13 cellular contexts compared by ENCODE assay signal in the genomic region with DNA sequence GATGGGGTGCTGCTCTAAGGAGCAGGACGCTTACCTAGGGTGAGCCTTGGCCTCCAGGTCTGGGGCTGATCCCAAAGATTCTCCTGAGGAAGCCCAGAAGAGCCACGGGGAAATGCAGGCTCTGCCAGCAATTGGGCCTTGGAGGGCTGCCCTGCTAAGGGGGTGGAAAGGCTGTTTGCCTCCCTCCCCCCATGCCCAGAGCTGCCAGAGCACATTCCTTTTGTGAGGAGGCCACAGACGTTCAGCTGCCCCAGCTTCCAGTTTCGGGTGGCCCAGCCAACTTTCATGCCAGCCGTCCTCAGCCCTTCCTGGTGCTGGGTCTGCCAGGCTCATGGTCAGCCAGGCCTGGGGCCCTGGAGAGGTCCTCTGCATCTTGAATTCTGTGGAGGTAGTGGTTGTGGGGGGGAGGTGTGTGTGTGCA. TPM values are rescaled to one million over a fixed set of nuclear protein-coding genes. Genes with fewer than 3 reads are reported as not detected.
DNase-seq lines count a peak whose midpoint lies in the region; ATAC-seq and TF ChIP-seq lines count a peak whose summit lies in the region.
"Had no signal": no experiment of that assay in that cellular context is flagged by ENCODE, and none has a peak within 500 bp of the region (broad histone marks: within the 10 kb centered on the region; RNA-seq: fewer than 3 reads in every experiment).

No MANE protein-coding gene starts in this region.

- H2AFZ ChIP-seq in mesenchymal stem cell (ENCODE audit: low read depth, low read length) = no peak overlapping the region
- H2AFZ ChIP-seq in hepatocyte = no peak overlapping the region

- WGBS in mesenchymal stem cell = 81% methylated on average over 5 of the region's 5 CpGs
- WGBS in thyroid gland, 2 donors = 10 to 47% methylated on average over 2 to 4 of the region's 5 CpGs
- WGBS in hepatocyte (ENCODE audit: low lambda C conversion rate, missing lambda C conversion rate) = 84% methylated on average over 5 of the region's 5 CpGs

- no peaks in the 10 kb centered on the region for H3K79me1 ChIP-seq in mesenchymal stem cell (replicated peaks; ENCODE audit: low read length, poor library complexity, severe bottlenecking)

- peak overlapping the region; percentile 12 for H2AK5ac ChIP-seq in mesenchymal stem cell (ENCODE audit: low read length, severe bottlenecking)

- CTCF ChIA-PET in activated CD8-positive, alpha-beta T cell treated with anti-CD3 and anti-CD28 coated beads, Interleukin-2, amount 10 ng/mL, durations not matched to agents 7 days and 5 days (lab: Charles Lee) = no interaction called here
- CTCF ChIA-PET in activated CD8-positive, alpha-beta T cell treated with anti-CD3 and anti-CD28 coated beads for 36 hours (lab: Charles Lee) = interaction anchor here (3.1 kb wide), 1 partner anchor 30 kb away, joined by 14 read pairs; no protein-coding TSS in a partner anchor

- peaks cover 94% of the 10 kb centered on the region for H3K4me1 Mint-ChIP-seq in activated CD8-positive, alpha-beta T cell treated with anti-CD3 and anti-CD28 coated beads, Interleukin-2, amount 10 ng/mL, durations not matched to agents 7 days and 5 days (ENCODE audit: low read depth)
- H3K4me1 Mint-ChIP-seq in activated CD8-positive, alpha-beta T cell treated with anti-CD3 and anti-CD28 coated beads for 36 hours (ENCODE audit: low read depth) = peaks cover 26% of the 10 kb centered on the region
- peaks cover 37% of the 10 kb centered on the region for H3K4me1 Mint-ChIP-seq in type B pancreatic cell (ENCODE audit: unreplicated experiment)

- H3K27ac ChIP-seq in caudate nucleus (ENCODE audit: low read depth, low read length) = no peak overlapping the region
- H3K27ac ChIP-seq in mesenchymal stem cell (ENCODE audit: low read length, poor library complexity, severe bottlenecking) = no peak overlapping the region
- H3K27ac ChIP-seq in thyroid gland = peak overlapping the region; percentile 94 to 100 (median 99)
- H3K27ac ChIP-seq in hepatocyte = no peak overlapping the region
- H3K27ac ChIP-seq: testis had no signal

- H3K9me2 ChIP-seq in hepatocyte (replicated peaks; ENCODE audit: insufficient read depth) = no peaks in the 10 kb centered on the region

- H4K8ac ChIP-seq in mesenchymal stem cell (ENCODE audit: low read length) = no peak overlapping the region

- no peak for DNase-seq in activated CD8-positive, alpha-beta T cell treated with anti-CD3 and anti-CD28 coated beads, Interleukin-2, amount 10 ng/mL, durations not matched to agents 7 days and 5 days
- no peak for DNase-seq in activated CD8-positive, alpha-beta T cell treated with anti-CD3 and anti-CD28 coated beads for 36 hours
- peak in 42 of 61 donors; percentile 1 to 78 (median 28) for DNase-seq in caudate nucleus (lab: John Stamatoyannopoulos, UW)
- no peak for DNase-seq in mesenchymal stem cell
- DNase-seq in thyroid gland = peak; percentile 98 to 99
- DNase-seq in hepatocyte (ENCODE audit: low spot score) = no peak
- no peak for DNase-seq in type B pancreatic cell (ENCODE audit: extremely low spot score, unreplicated experiment)
- DNase-seq in SK-N-DZ (ENCODE audit: low spot score) = no peak
- DNase-seq: activated T-cell treated with anti-CD3 and anti-CD28 coated beads, Interleukin-2, amount 50 U/mL, for 72 hours; MV-4-11; testis had no signal

- H2BK5ac ChIP-seq in mesenchymal stem cell (ENCODE audit: low read depth, low read length, poor library complexity, severe bottlenecking) = no peak overlapping the region

- no peaks in the 10 kb centered on the region for H3K79me2 ChIP-seq in hepatocyte

- TF ChIP-seq POLR2A in thyroid gland (IDR thresholded peaks at IDR 0.05) = peak in 1 of 2 donors; percentile 74

- H3K27me3 ChIP-seq in mesenchymal stem cell (ENCODE audit: control insufficient read depth in 1 of 2, insufficient read depth in 1 of 2, low read length in 2 of 2) (peaks cover 0 to 46% of the 10 kb centered on the region in 2 experiments), thyroid gland (no peaks in the 10 kb centered on the region), hepatocyte (peaks cover 8% of the 10 kb centered on the region)
- H3K27me3 ChIP-seq: testis had no signal

- POLR2A ChIA-PET in activated CD8-positive, alpha-beta T cell treated with anti-CD3 and anti-CD28 coated beads, Interleukin-2, amount 10 ng/mL, durations not matched to agents 7 days and 5 days (lab: Charles Lee) = no interaction called here
- POLR2A ChIA-PET in activated CD8-positive, alpha-beta T cell treated with anti-CD3 and anti-CD28 coated beads for 36 hours (lab: Charles Lee) = no interaction called here

- H3K9me3 ChIP-seq in mesenchymal stem cell (ENCODE audit: control insufficient read depth, low read length) (no peaks in the 10 kb centered on the region), thyroid gland (no peaks in the 10 kb centered on the region), hepatocyte (ENCODE audit: low read depth) (no peaks in the 10 kb centered on the region)
- H3K9me3 ChIP-seq: testis had no signal

- no peaks in the 10 kb centered on the region for H3K9me3 Mint-ChIP-seq in activated CD8-positive, alpha-beta T cell treated with anti-CD3 and anti-CD28 coated beads, Interleukin-2, amount 10 ng/mL, durations not matched to agents 7 days and 5 days (ENCODE audit: insufficient read depth)
- H3K9me3 Mint-ChIP-seq in activated CD8-positive, alpha-beta T cell treated with anti-CD3 and anti-CD28 coated beads for 36 hours = no peaks in the 10 kb centered on the region
- H3K9me3 Mint-ChIP-seq in type B pancreatic cell = no peaks in the 10 kb centered on the region
- H3K9me3 Mint-ChIP-seq: activated T-cell treated with anti-CD3 and anti-CD28 coated beads, Interleukin-2, amount 50 U/mL, for 72 hours; dendritic cell treated with granulocyte-macrophage colony-stimulating factor and Interleukin-4, amounts not matched to agents 40 ng/mL and 50 ng/mL, for 4 days; natural killer cell treated with Interleukin-12 subunit alpha and Interleukin-12 subunit beta and Interleukin-15 and Interleukin-18, amount 100 ng/mL, for 72 hours had no signal

- peaks cover 25% of the 10 kb centered on the region for H3K36me3 Mint-ChIP-seq in activated CD8-positive, alpha-beta T cell treated with anti-CD3 and anti-CD28 coated beads, Interleukin-2, amount 10 ng/mL, durations not matched to agents 7 days and 5 days (ENCODE audit: low read depth)
- H3K36me3 Mint-ChIP-seq in activated CD8-positive, alpha-beta T cell treated with anti-CD3 and anti-CD28 coated beads for 36 hours (ENCODE audit: low read depth) = no peaks in the 10 kb centered on the region
- peaks cover 3% of the 10 kb centered on the region for H3K36me3 Mint-ChIP-seq in type B pancreatic cell
- H3K36me3 Mint-ChIP-seq: natural killer cell treated with Interleukin-12 subunit alpha and Interleukin-12 subunit beta and Interleukin-15 and Interleukin-18, amount 100 ng/mL, for 72 hours had no signal

- no peak overlapping the region for H2BK12ac ChIP-seq in mesenchymal stem cell (ENCODE audit: low read length in 2 of 2)

- no peaks in the 10 kb centered on the region for H4K20me1 ChIP-seq in hepatocyte (ENCODE audit: insufficient read depth, poor library complexity, severe bottlenecking)

- no peak overlapping the region for H3K4me3 ChIP-seq in mesenchymal stem cell (ENCODE audit: insufficient read depth in 1 of 2, low read depth in 1 of 2, low read length in 2 of 2)
- no peak overlapping the region for H3K4me3 ChIP-seq in thyroid gland (replicated peaks in 1 of 3)
- H3K4me3 ChIP-seq in hepatocyte = no peak overlapping the region
- H3K4me3 ChIP-seq: testis had no signal

- no peak overlapping the region for H3K4ac ChIP-seq in mesenchymal stem cell (ENCODE audit: low read depth in 1 of 2, low read length in 2 of 2)

- H3K14ac ChIP-seq in mesenchymal stem cell (ENCODE audit: low read length in 2 of 2) = no peak overlapping the region

- H3K27me3 Mint-ChIP-seq in activated CD8-positive, alpha-beta T cell treated with anti-CD3 and anti-CD28 coated beads, Interleukin-2, amount 10 ng/mL, durations not matched to agents 7 days and 5 days (ENCODE audit: low read depth) = peaks cover 7% of the 10 kb centered on the region
- peaks cover 20% of the 10 kb centered on the region for H3K27me3 Mint-ChIP-seq in activated CD8-positive, alpha-beta T cell treated with anti-CD3 and anti-CD28 coated beads for 36 hours
- H3K27me3 Mint-ChIP-seq in type B pancreatic cell = peaks cover 46% of the 10 kb centered on the region

- peak overlapping the region; percentile 77 for H3K27ac Mint-ChIP-seq in activated CD8-positive, alpha-beta T cell treated with anti-CD3 and anti-CD28 coated beads, Interleukin-2, amount 10 ng/mL, durations not matched to agents 7 days and 5 days
- no peak overlapping the region for H3K27ac Mint-ChIP-seq in activated CD8-positive, alpha-beta T cell treated with anti-CD3 and anti-CD28 coated beads for 36 hours
- no peak overlapping the region for H3K27ac Mint-ChIP-seq in type B pancreatic cell
- H3K27ac Mint-ChIP-seq: activated T-cell treated with anti-CD3 and anti-CD28 coated beads, Interleukin-2, amount 50 U/mL, for 72 hours; dendritic cell treated with granulocyte-macrophage colony-stimulating factor and Interleukin-4, amounts not matched to agents 40 ng/mL and 50 ng/mL, for 4 days had no signal

- H2BK120ac ChIP-seq in mesenchymal stem cell (ENCODE audit: low read depth, low read length) = no peak overlapping the region

- H3K36me3 ChIP-seq in mesenchymal stem cell (ENCODE audit: control insufficient read depth in 1 of 2, insufficient read depth in 2 of 2, low read depth in 1 of 2, low read length in 2 of 2) = no peaks in the 10 kb centered on the region
- no peaks in the 10 kb centered on the region for H3K36me3 ChIP-seq in thyroid gland
- H3K36me3 ChIP-seq in hepatocyte (replicated peaks; ENCODE audit: insufficient read depth, low read depth) = no peaks in the 10 kb centered on the region

- intact Hi-C loops in activated CD8-positive, alpha-beta T cell treated with anti-CD3 and anti-CD28 coated beads for 36 hours (cut with micrococcal nuclease) = no loop called here
- intact Hi-C loops in thyroid gland (cut with DNase I) = no loop called here

- H3K4me2 ChIP-seq in mesenchymal stem cell (ENCODE audit: low read length, poor library complexity, severe bottlenecking) = no peak overlapping the region
- no peak overlapping the region for H3K4me2 ChIP-seq in hepatocyte

- ATAC-seq in activated CD8-positive, alpha-beta T cell treated with anti-CD3 and anti-CD28 coated beads, Interleukin-2, amount 10 ng/mL, durations not matched to agents 7 days and 5 days = no peak
- no peak for ATAC-seq in activated CD8-positive, alpha-beta T cell treated with anti-CD3 and anti-CD28 coated beads for 36 hours
- ATAC-seq: activated T-cell treated with anti-CD3 and anti-CD28 coated beads, Interleukin-2, amount 50 U/mL, for 72 hours; natural killer cell treated with Interleukin-12 subunit alpha and Interleukin-12 subunit beta and Interleukin-15 and Interleukin-18, amount 100 ng/mL, for 72 hours had no signal

- H3K4me3 Mint-ChIP-seq in activated CD8-positive, alpha-beta T cell treated with anti-CD3 and anti-CD28 coated beads, Interleukin-2, amount 10 ng/mL, durations not matched to agents 7 days and 5 days = no peak overlapping the region
- H3K4me3 Mint-ChIP-seq in activated CD8-positive, alpha-beta T cell treated with anti-CD3 and anti-CD28 coated beads for 36 hours = no peak overlapping the region
- H3K4me3 Mint-ChIP-seq in type B pancreatic cell = no peak overlapping the region
- H3K4me3 Mint-ChIP-seq: activated T-cell treated with anti-CD3 and anti-CD28 coated beads, Interleukin-2, amount 50 U/mL, for 72 hours; dendritic cell treated with granulocyte-macrophage colony-stimulating factor and Interleukin-4, amounts not matched to agents 40 ng/mL and 50 ng/mL, for 4 days; natural killer cell treated with Interleukin-12 subunit alpha and Interleukin-12 subunit beta and Interleukin-15 and Interleukin-18, amount 100 ng/mL, for 72 hours had no signal

- H3K18ac ChIP-seq in mesenchymal stem cell (ENCODE audit: low read depth in 1 of 2, low read length in 2 of 2) = no peak overlapping the region

- H3K9ac ChIP-seq in mesenchymal stem cell (ENCODE audit: low read length) = no peak overlapping the region

- no peak overlapping the region for H2BK15ac ChIP-seq in mesenchymal stem cell (ENCODE audit: low read depth, poor library complexity, severe bottlenecking)

- no peak overlapping the region for H4K91ac ChIP-seq in mesenchymal stem cell (ENCODE audit: low read length)

- no peak overlapping the region for H3K23ac ChIP-seq in mesenchymal stem cell (ENCODE audit: low read length in 2 of 2)

- TF ChIP-seq CTCF in activated CD8-positive, alpha-beta T cell treated with anti-CD3 and anti-CD28 coated beads for 36 hours (IDR thresholded peaks at IDR 0.05) = no peak
- TF ChIP-seq CTCF in thyroid gland (IDR thresholded peaks at IDR 0.05) (no peak), hepatocyte (IDR thresholded peaks at IDR 0.05; ENCODE audit: poor library complexity) (no peak), type B pancreatic cell (conservative IDR thresholded peaks at IDR 0.05) (no peak)

- H3K4me1 ChIP-seq in mesenchymal stem cell (ENCODE audit: control insufficient read depth, insufficient read depth, low read depth, low read length) (peaks cover 61% of the 10 kb centered on the region), thyroid gland (peaks cover 55 to 61% of the 10 kb centered on the region in 2 donors), hepatocyte (ENCODE audit: insufficient read depth) (peaks cover 21% of the 10 kb centered on the region)
- H3K4me1 ChIP-seq: testis had no signal

RNA-seq across cellular contexts. Expression of a gene that starts 16.0 kb away (rescaled TPM):
- 10 to 100 TPM; 14.4 to 14.7 TPM for total RNA-seq in activated CD8-positive, alpha-beta T cell treated with anti-CD3 and anti-CD28 coated beads, Interleukin-2, amount 10 ng/mL, durations not matched to agents 7 days and 5 days
- total RNA-seq in activated CD8-positive, alpha-beta T cell treated with anti-CD3 and anti-CD28 coated beads for 36 hours = 1 to 10 TPM; 2.1 to 3.1 TPM
- polyA plus RNA-seq in mesenchymal stem cell (2013, experiment 1 of 2) = 5.1 TPM
- polyA plus RNA-seq in mesenchymal stem cell (2013, experiment 2 of 2) = 5.7 TPM
- total RNA-seq in thyroid gland = 100 to 1,000 TPM; 333 to 826 (median 460) TPM
- 12.6 and 27.1 TPM in 2 replicates for total RNA-seq in hepatocyte
- polyA plus RNA-seq in hepatocyte = 33.3 and 80.2 TPM in 2 replicates
- total RNA-seq in type B pancreatic cell (ENCODE audit: low replicate concordance) = 125 and 293 TPM in 2 replicates
- not detected in 2 replicates for polyA plus RNA-seq in SK-N-DZ (2014; cell fraction: cytosol; rRNA removed)
- not detected in 2 replicates for polyA plus RNA-seq in SK-N-DZ (2014; cell fraction: nucleus; rRNA removed)

RNA-seq across cellular contexts. Expression of a gene that starts 25.4 kb away (rescaled TPM):
- total RNA-seq in activated CD8-positive, alpha-beta T cell treated with anti-CD3 and anti-CD28 coated beads, Interleukin-2, amount 10 ng/mL, durations not matched to agents 7 days and 5 days = 1 to 10 TPM; 1.1 TPM
- total RNA-seq in activated CD8-positive, alpha-beta T cell treated with anti-CD3 and anti-CD28 coated beads for 36 hours = not detected
- polyA plus RNA-seq in mesenchymal stem cell (2013, experiment 1 of 2) = 0.01 TPM
- polyA plus RNA-seq in mesenchymal stem cell (2013, experiment 2 of 2) = not detected
- 1 to 10 TPM in 1 of 4 donors, under 1 TPM in 3; 0.13 to 1.1 (median 0.42) TPM for total RNA-seq in thyroid gland
- not detected in 2 replicates for total RNA-seq in hepatocyte
- 0.40 TPM in 1 of 2 replicates, not detected in the other for polyA plus RNA-seq in hepatocyte
- 0.14 TPM in 1 of 2 replicates, not detected in the other for total RNA-seq in type B pancreatic cell (ENCODE audit: low replicate concordance)
- not detected in 2 replicates for polyA plus RNA-seq in SK-N-DZ (2014; cell fraction: cytosol; rRNA removed)
- polyA plus RNA-seq in SK-N-DZ (2014; cell fraction: nucleus; rRNA removed) = not detected in 2 replicates

RNA-seq across cellular contexts. Expression of a gene that starts 42.3 kb away (rescaled TPM):
- total RNA-seq in activated CD8-positive, alpha-beta T cell treated with anti-CD3 and anti-CD28 coated beads, Interleukin-2, amount 10 ng/mL, durations not matched to agents 7 days and 5 days = under 1 TPM; 0.29 to 0.42 TPM
- not detected for total RNA-seq in activated CD8-positive, alpha-beta T cell treated with anti-CD3 and anti-CD28 coated beads for 36 hours
- not detected for polyA plus RNA-seq in mesenchymal stem cell (2013, experiment 1 of 2)
- not detected for polyA plus RNA-seq in mesenchymal stem cell (2013, experiment 2 of 2)
- total RNA-seq in thyroid gland (under 1 TPM in 2 of 4 donors, not detected in 2; 0.11 to 0.71 TPM), hepatocyte (not detected in 2 replicates), type B pancreatic cell (ENCODE audit: low replicate concordance) (0.31 TPM in 2 replicates)
- not detected in 2 replicates for polyA plus RNA-seq in hepatocyte
- polyA plus RNA-seq in SK-N-DZ (2014; cell fraction: cytosol; rRNA removed) = not detected in 2 replicates
- not detected in 2 replicates for polyA plus RNA-seq in SK-N-DZ (2014; cell fraction: nucleus; rRNA removed)
- total RNA-seq: activated T-cell treated with anti-CD3 and anti-CD28 coated beads, Interleukin-2, amount 50 U/mL, for 72 hours had no signal

RNA-seq across cellular contexts. Expression of a gene that starts 57.2 kb away (rescaled TPM):
- not detected for total RNA-seq in activated CD8-positive, alpha-beta T cell treated with anti-CD3 and anti-CD28 coated beads, Interleukin-2, amount 10 ng/mL, durations not matched to agents 7 days and 5 days
- total RNA-seq in activated CD8-positive, alpha-beta T cell treated with anti-CD3 and anti-CD28 coated beads for 36 hours = not detected
- 0.72 TPM for polyA plus RNA-seq in mesenchymal stem cell (2013, experiment 1 of 2)
- 0.84 TPM for polyA plus RNA-seq in mesenchymal stem cell (2013, experiment 2 of 2)
- total RNA-seq in thyroid gland (1 to 10 TPM in 1 of 4 donors, under 1 TPM in 1, not detected in 2; 0.34 to 1.6 TPM), hepatocyte (0.28 and 0.77 TPM in 2 replicates), type B pancreatic cell (ENCODE audit: low replicate concordance) (23.1 and 65.1 TPM in 2 replicates)
- 1.2 and 1.5 TPM in 2 replicates for polyA plus RNA-seq in hepatocyte
- not detected in 2 replicates for polyA plus RNA-seq in SK-N-DZ (2014; cell fraction: cytosol; rRNA removed)
- not detected in 2 replicates for polyA plus RNA-seq in SK-N-DZ (2014; cell fraction: nucleus; rRNA removed)
- total RNA-seq: activated T-cell treated with anti-CD3 and anti-CD28 coated beads, Interleukin-2, amount 50 U/mL, for 72 hours; natural killer cell treated with Interleukin-12 subunit alpha and Interleukin-12 subunit beta and Interleukin-15 and Interleukin-18, amount 100 ng/mL, for 72 hours had no signal

Comparison
In these comparisons a context has a peak if more than half of its experiments do, and no peak if none do; other contexts are left out.
1. DNase-seq: peak in caudate nucleus (42 of 61) and thyroid gland (2 of 2); none in activated CD8-positive, alpha-beta T cell treated with anti-CD3 and anti-CD28 coated beads, Interleukin-2, amount 10 ng/mL, durations not matched to agents 7 days and 5 days (single experiment), activated CD8-positive, alpha-beta T cell treated with anti-CD3 and anti-CD28 coated beads for 36 hours (single experiment), mesenchymal stem cell (single experiment), hepatocyte (single experiment), type B pancreatic cell (single experiment) and SK-N-DZ (single experiment).
2. H3K27ac ChIP-seq: peak in thyroid gland (3 of 3); none in caudate nucleus (single experiment), mesenchymal stem cell (single experiment) and hepatocyte (single experiment).